In genomic region chr4:156496797-156497196, GRCh38 we compare ENCODE assay signal across 26 cellular contexts.
DNase-seq lines count a peak whose midpoint lies in the region; ATAC-seq, FAIRE-seq and TF ChIP-seq lines count a peak whose summit lies in the region.
"Had no signal": no experiment of that assay in that cellular context is flagged by ENCODE, and none has a peak within 500 bp of the region (broad histone marks: within the 10 kb centered on the region; RNA-seq: fewer than 3 reads in every experiment).

No MANE protein-coding gene starts in this region.

- H3K4me3 ChIP-seq in astrocyte (ENCODE audit: insufficient read depth, low read depth, low read length): no peak overlapping the region
- no peak overlapping the region for H3K4me3 ChIP-seq in fibroblast of the aortic adventitia (ENCODE audit: low read depth, low read length)
- H3K4me3 ChIP-seq: breast epithelium, coronary artery, SJSA1, uterus had no signal

- H3K4me1 Mint-ChIP-seq in astrocyte (ENCODE audit: low read depth, unreplicated experiment): peaks cover 10% of the 10 kb centered on the region
- H3K4me1 Mint-ChIP-seq in activated CD8-positive, alpha-beta memory T cell treated with anti-CD3 and anti-CD28 coated beads, Interleukin-2, amount 10 ng/mL, durations not matched to agents 7 days and 5 days: no peaks in the 10 kb centered on the region
- H3K4me1 Mint-ChIP-seq: activated naive CD8-positive, alpha-beta T cell treated with anti-CD3 and anti-CD28 coated beads, Interleukin-2, amount 50 U/mL, for 24 hours; stimulated activated memory B cell treated with anti-CD40 and anti-IgM and Interleukin-4, amounts not matched to agents 10 μg/mL and 1 μg/mL and 100 μg/mL, for 72 hours had no signal

- no peak overlapping the region for H2AFZ ChIP-seq in astrocyte (ENCODE audit: low read depth, low read length)

- TF ChIP-seq CTCF in astrocyte (IDR thresholded peaks at IDR 0.05; ENCODE audit: insufficient read depth, low read depth, low read length) (no peak), fibroblast of the aortic adventitia (IDR thresholded peaks at IDR 0.05; ENCODE audit: insufficient read depth, low read length) (no peak)

- H3K27ac ChIP-seq in astrocyte (ENCODE audit: low read depth, low read length): no peak overlapping the region
- H3K27ac ChIP-seq: breast epithelium, coronary artery, SJSA1, uterus had no signal

- no peak overlapping the region for H3K4me2 ChIP-seq in astrocyte (ENCODE audit: low read length)

- no peaks in the 10 kb centered on the region for H3K79me2 ChIP-seq in astrocyte (ENCODE audit: insufficient read depth, low read length)

- no peaks in the 10 kb centered on the region for H4K20me1 ChIP-seq in astrocyte (ENCODE audit: insufficient read depth, low read length)

- H3K9ac ChIP-seq in astrocyte (ENCODE audit: low read length): no peak overlapping the region

- no peak for ATAC-seq in activated CD8-positive, alpha-beta memory T cell treated with anti-CD3 and anti-CD28 coated beads, Interleukin-2, amount 10 ng/mL, durations not matched to agents 7 days and 5 days
- ATAC-seq: activated CD8-positive, alpha-beta T cell treated with anti-CD3 and anti-CD28 coated beads, Interleukin-2, amount 10 ng/mL, durations not matched to agents 7 days and 5 days; activated naive CD8-positive, alpha-beta T cell treated with anti-CD3 and anti-CD28 coated beads, Interleukin-2, amount 50 U/mL, for 24 hours; effector memory CD8-positive, alpha-beta T cell; esophagus mucosa; stimulated activated memory B cell treated with anti-CD40 and anti-IgM and Interleukin-4, amounts not matched to agents 10 μg/mL and 1 μg/mL and 100 μg/mL, for 72 hours had no signal

- no peak overlapping the region for H3K4me3 Mint-ChIP-seq in astrocyte (ENCODE audit: unreplicated experiment)
- no peak overlapping the region for H3K4me3 Mint-ChIP-seq in activated CD8-positive, alpha-beta memory T cell treated with anti-CD3 and anti-CD28 coated beads, Interleukin-2, amount 10 ng/mL, durations not matched to agents 7 days and 5 days
- H3K4me3 Mint-ChIP-seq: activated CD8-positive, alpha-beta T cell treated with anti-CD3 and anti-CD28 coated beads, Interleukin-2, amount 10 ng/mL, durations not matched to agents 7 days and 5 days; activated naive CD8-positive, alpha-beta T cell treated with anti-CD3 and anti-CD28 coated beads, Interleukin-2, amount 50 U/mL, for 24 hours; effector memory CD8-positive, alpha-beta T cell; stimulated activated memory B cell treated with anti-CD40 and anti-IgM and Interleukin-4, amounts not matched to agents 10 μg/mL and 1 μg/mL and 100 μg/mL, for 72 hours; T-helper 1 cell treated with Interleukin-12 subunit alpha and Interleukin-12 subunit beta and Interleukin-4 antibody, amounts not matched to agents 30 μg/mL and 1 μg/mL, for 36 hours had no signal

- FAIRE-seq in astrocyte (lab: Jason Lieb, UNC): peak; percentile 84
- FAIRE-seq: H1 had no signal

- H3K9me3 Mint-ChIP-seq in astrocyte (ENCODE audit: unreplicated experiment): no peaks in the 10 kb centered on the region
- H3K9me3 Mint-ChIP-seq in activated CD8-positive, alpha-beta memory T cell treated with anti-CD3 and anti-CD28 coated beads, Interleukin-2, amount 10 ng/mL, durations not matched to agents 7 days and 5 days (ENCODE audit: low read depth): peaks cover 5% of the 10 kb centered on the region
- H3K9me3 Mint-ChIP-seq: activated naive CD8-positive, alpha-beta T cell treated with anti-CD3 and anti-CD28 coated beads, Interleukin-2, amount 50 U/mL, for 24 hours; stimulated activated memory B cell treated with anti-CD40 and anti-IgM and Interleukin-4, amounts not matched to agents 10 μg/mL and 1 μg/mL and 100 μg/mL, for 72 hours; T-helper 1 cell treated with Interleukin-12 subunit alpha and Interleukin-12 subunit beta and Interleukin-4 antibody, amounts not matched to agents 30 μg/mL and 1 μg/mL, for 36 hours had no signal

- no peaks in the 10 kb centered on the region for H3K4me1 ChIP-seq in astrocyte (ENCODE audit: insufficient read depth, low read length)
- H3K4me1 ChIP-seq: breast epithelium, SJSA1, uterus had no signal

- no peaks in the 10 kb centered on the region for H3K9me3 ChIP-seq in astrocyte (ENCODE audit: insufficient read depth, low read depth, low read length)
- H3K9me3 ChIP-seq: breast epithelium, SJSA1, uterus had no signal

- no peak overlapping the region for H3K27ac Mint-ChIP-seq in astrocyte (ENCODE audit: unreplicated experiment)
- H3K27ac Mint-ChIP-seq in activated CD8-positive, alpha-beta memory T cell treated with anti-CD3 and anti-CD28 coated beads, Interleukin-2, amount 10 ng/mL, durations not matched to agents 7 days and 5 days: no peak overlapping the region
- H3K27ac Mint-ChIP-seq: activated CD8-positive, alpha-beta T cell treated with anti-CD3 and anti-CD28 coated beads, Interleukin-2, amount 10 ng/mL, durations not matched to agents 7 days and 5 days; activated naive CD8-positive, alpha-beta T cell treated with anti-CD3 and anti-CD28 coated beads, Interleukin-2, amount 50 U/mL, for 24 hours; effector memory CD8-positive, alpha-beta T cell; stimulated activated memory B cell treated with anti-CD40 and anti-IgM and Interleukin-4, amounts not matched to agents 10 μg/mL and 1 μg/mL and 100 μg/mL, for 72 hours; T-helper 1 cell treated with Interleukin-12 subunit alpha and Interleukin-12 subunit beta and Interleukin-4 antibody, amounts not matched to agents 30 μg/mL and 1 μg/mL, for 36 hours had no signal

- H3K27me3 ChIP-seq in astrocyte (ENCODE audit: insufficient read depth, low read length): no peaks in the 10 kb centered on the region
- H3K27me3 ChIP-seq: breast epithelium, SJSA1, uterus had no signal

- CTCF ChIA-PET in activated CD8-positive, alpha-beta memory T cell treated with anti-CD3 and anti-CD28 coated beads, Interleukin-2, amount 10 ng/mL, durations not matched to agents 7 days and 5 days (lab: Charles Lee): no interaction called here

- no peaks in the 10 kb centered on the region for H3K36me3 ChIP-seq in astrocyte (ENCODE audit: insufficient read depth, low read length)
- H3K36me3 ChIP-seq: breast epithelium, SJSA1, uterus had no signal

- peak; percentile 28 for DNase-seq in GM03348 (ENCODE audit: low spot score)
- DNase-seq in astrocyte (ENCODE audit: low read depth): peak; percentile 90
- DNase-seq in fibroblast of the aortic adventitia (ENCODE audit: low read depth): peak; percentile 92
- DNase-seq in stromal cell of bone marrow (ENCODE audit: low read depth): peak; percentile 94
- no peak for DNase-seq in DMS114 treated with DMSO at 0.1 percent for 48 hours (lab: John Stamatoyannopoulos, UW; ENCODE audit: unreplicated experiment)
- no peak for DNase-seq in activated CD4-positive, alpha-beta T cell treated with anti-CD3 and anti-CD28 coated beads, Interleukin-2, amount 50 U/mL, for 48 hours
- DNase-seq in activated CD8-positive, alpha-beta memory T cell treated with anti-CD3 and anti-CD28 coated beads, Interleukin-2, amount 10 ng/mL, durations not matched to agents 7 days and 5 days: no peak
- DNase-seq: activated CD4-positive, alpha-beta T cell treated with anti-CD3 and anti-CD28 coated beads for 1 hour; activated CD8-positive, alpha-beta T cell treated with anti-CD3 and anti-CD28 coated beads, Interleukin-2, amount 10 ng/mL, durations not matched to agents 7 days and 5 days; activated effector memory CD4-positive, alpha-beta T cell treated with anti-CD3 and anti-CD28 coated beads, Interleukin-2, amount 50 U/mL, for 16 hours; activated naive CD8-positive, alpha-beta T cell treated with anti-CD3 and anti-CD28 coated beads, Interleukin-2, amount 50 U/mL, for 24 hours; effector memory CD8-positive, alpha-beta T cell; GDM1; head of caudate nucleus; MV-4-11; NCI-H1694; NCI-H526 treated with DMSO at 0.1 percent for 48 hours; stimulated activated CD4-positive, alpha-beta T cell treated with anti-CD3 and anti-CD28 coated beads, Interleukin-4, amount 100 ng/mL, for 1 hour; uterus had no signal

- H3K36me3 Mint-ChIP-seq in astrocyte (ENCODE audit: low read depth, unreplicated experiment): no peaks in the 10 kb centered on the region
- no peaks in the 10 kb centered on the region for H3K36me3 Mint-ChIP-seq in activated CD8-positive, alpha-beta memory T cell treated with anti-CD3 and anti-CD28 coated beads, Interleukin-2, amount 10 ng/mL, durations not matched to agents 7 days and 5 days
- H3K36me3 Mint-ChIP-seq: stimulated activated memory B cell treated with anti-CD40 and anti-IgM and Interleukin-4, amounts not matched to agents 10 μg/mL and 1 μg/mL and 100 μg/mL, for 72 hours had no signal

- H3K27me3 Mint-ChIP-seq in astrocyte (ENCODE audit: low read depth, unreplicated experiment): no peaks in the 10 kb centered on the region
- H3K27me3 Mint-ChIP-seq in activated CD8-positive, alpha-beta memory T cell treated with anti-CD3 and anti-CD28 coated beads, Interleukin-2, amount 10 ng/mL, durations not matched to agents 7 days and 5 days: no peaks in the 10 kb centered on the region
- H3K27me3 Mint-ChIP-seq: activated naive CD8-positive, alpha-beta T cell treated with anti-CD3 and anti-CD28 coated beads, Interleukin-2, amount 50 U/mL, for 24 hours; effector memory CD8-positive, alpha-beta T cell; stimulated activated memory B cell treated with anti-CD40 and anti-IgM and Interleukin-4, amounts not matched to agents 10 μg/mL and 1 μg/mL and 100 μg/mL, for 72 hours had no signal

Comparison
In these comparisons a context has a peak if more than half of its experiments do, and no peak if none do; other contexts are left out.
1. DNase-seq: peak in GM03348 (single experiment), astrocyte (single experiment), fibroblast of the aortic adventitia (single experiment) and stromal cell of bone marrow (single experiment); none in DMS114 treated with DMSO at 0.1 percent for 48 hours (single experiment), activated CD4-positive, alpha-beta T cell treated with anti-CD3 and anti-CD28 coated beads, Interleukin-2, amount 50 U/mL, for 48 hours (0 of 2) and activated CD8-positive, alpha-beta memory T cell treated with anti-CD3 and anti-CD28 coated beads, Interleukin-2, amount 10 ng/mL, durations not matched to agents 7 days and 5 days (single experiment).